Comparison of ENCODE assay signal across 13 cellular contexts in the genomic region with DNA sequence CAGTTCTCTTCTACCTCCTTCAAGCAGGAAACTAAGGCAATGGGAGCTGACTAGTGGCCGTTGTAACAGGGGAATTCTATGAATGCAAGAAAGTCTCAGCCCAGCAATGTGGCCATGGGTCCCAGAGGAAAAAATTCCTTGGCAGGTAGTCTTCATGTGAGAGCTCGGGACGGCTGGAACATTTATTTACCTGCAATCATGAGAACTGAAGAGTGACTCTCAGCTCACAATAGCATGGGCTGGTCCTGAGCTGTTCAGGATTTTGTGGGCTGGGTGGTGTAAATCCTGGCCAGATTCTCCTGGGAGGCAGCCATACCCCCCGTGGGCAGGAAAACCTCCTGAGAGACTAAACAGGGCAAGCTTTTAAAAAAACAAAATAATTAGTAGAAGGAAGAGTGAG.
DNase-seq lines count a peak whose midpoint lies in the region; ATAC-seq and TF ChIP-seq lines count a peak whose summit lies in the region.
"Had no signal": no experiment of that assay in that cellular context is flagged by ENCODE, and none has a peak within 500 bp of the region (broad histone marks: within the 10 kb centered on the region; RNA-seq: fewer than 3 reads in every experiment).

No MANE protein-coding gene starts in this region.

- H3K4me3 Mint-ChIP-seq in MCF 10A (ENCODE audit: unreplicated experiment), result no peak overlapping the region
- H3K4me3 Mint-ChIP-seq: CD14-positive monocyte; CD8-positive, alpha-beta T cell; HFFc6 had no signal

- DNase-seq in breast epithelium (ENCODE audit: low spot score in 2 of 2), result peak in 1 of 2 donors; percentile 67
- DNase-seq in MCF 10A (ENCODE audit: unreplicated experiment), result no peak
- no peak for DNase-seq in left lung
- no peak for DNase-seq in trophoblast cell
- no peak for DNase-seq in PC-9
- DNase-seq in SIG-M5 treated with dmso at 0.1 percent for 504 hours (lab: John Stamatoyannopoulos, UW; ENCODE audit: unreplicated experiment), result no peak
- DNase-seq: CD8-positive, alpha-beta T cell; HCEC 1CT; HFFc6 had no signal

- H3K27ac ChIP-seq in breast epithelium (peak overlapping the region; percentile 52 to 54), left lung (no peak overlapping the region), trophoblast cell (ENCODE audit: low read depth, low read length) (no peak overlapping the region), PC-9 (no peak overlapping the region)
- H3K27ac ChIP-seq: 22Rv1, HL-60 had no signal

- H3K9me2 ChIP-seq in PC-9 (ENCODE audit: insufficient read depth), result no peaks in the 10 kb centered on the region

- H3K4me3 ChIP-seq in breast epithelium (no peak overlapping the region), left lung (no peak overlapping the region), trophoblast cell (ENCODE audit: low read depth, low read length) (no peak overlapping the region), PC-9 (no peak overlapping the region)

- H3F3A ChIP-seq in PC-9 (ENCODE audit: insufficient read depth, low read depth), result no peaks in the 10 kb centered on the region

- WGBS in trophoblast cell (ENCODE audit: extremely low coverage, insufficient coverage, insufficient read length), result no CpG with 5 or more reads among the region's 4 CpGs

- H2BK12ac ChIP-seq in trophoblast cell (ENCODE audit: low read length), result peak overlapping the region; percentile 11

- no peak overlapping the region for H4K8ac ChIP-seq in trophoblast cell (ENCODE audit: low read depth, low read length)

- no peaks in the 10 kb centered on the region for H3K27me3 Mint-ChIP-seq in MCF 10A (ENCODE audit: insufficient read depth, unreplicated experiment)

- no peak overlapping the region for H4K91ac ChIP-seq in trophoblast cell (ENCODE audit: low read depth, low read length)

- BruUV-seq in MCF 10A (replicated peaks; lab: Mats Ljungman, UMichigan) (no TSS peak), PC-9 (replicated peaks; lab: Mats Ljungman, UMichigan) (no TSS peak)

- CTCF ChIA-PET in MCF 10A (lab: Yijun Ruan, JAX), result interaction anchor here (1.1 kb wide), 1 partner anchor 22 kb away, joined by 3 read pairs; no protein-coding TSS in a partner anchor
- CTCF ChIA-PET in PC-9 (lab: Charles Lee), result no interaction called here

- no peaks in the 10 kb centered on the region for H3K79me1 ChIP-seq in trophoblast cell (ENCODE audit: low read length)

- H3K27ac Mint-ChIP-seq in MCF 10A (ENCODE audit: low read depth, unreplicated experiment), result no peak overlapping the region
- H3K27ac Mint-ChIP-seq: CD14-positive monocyte; CD8-positive, alpha-beta T cell; HFFc6 had no signal

- H2AK5ac ChIP-seq in trophoblast cell (ENCODE audit: low read length), result no peak overlapping the region

- H3K4me1 ChIP-seq in breast epithelium, result peaks cover 0 to 5% of the 10 kb centered on the region in 2 donors
- H3K4me1 ChIP-seq in left lung, result no peaks in the 10 kb centered on the region
- peaks cover 11 to 14% of the 10 kb centered on the region in 2 experiments for H3K4me1 ChIP-seq in trophoblast cell (ENCODE audit: control insufficient read depth in 1 of 2, insufficient read depth in 2 of 2, low read length in 2 of 2)
- H3K4me1 ChIP-seq in PC-9 (replicated peaks; ENCODE audit: insufficient read depth), result no peaks in the 10 kb centered on the region

- no peak overlapping the region for H3K4ac ChIP-seq in trophoblast cell (ENCODE audit: low read depth, low read length)

- no peak for TF ChIP-seq POLR2A in breast epithelium (IDR thresholded peaks at IDR 0.05)

- no peak for TF ChIP-seq CTCF in breast epithelium (IDR thresholded peaks at IDR 0.05)
- TF ChIP-seq CTCF in MCF 10A (IDR thresholded peaks at IDR 0.05; ENCODE audit: unreplicated experiment), result no peak
- no peak for TF ChIP-seq CTCF in left lung (IDR thresholded peaks at IDR 0.05)
- no peak for TF ChIP-seq CTCF in PC-9 (conservative IDR thresholded peaks at IDR 0.05)

- H3K23ac ChIP-seq in trophoblast cell (ENCODE audit: low read length), result no peak overlapping the region

- H3K9me3 ChIP-seq in breast epithelium (no peaks in the 10 kb centered on the region), left lung (no peaks in the 10 kb centered on the region), trophoblast cell (ENCODE audit: insufficient read depth, low read depth, low read length) (no peaks in the 10 kb centered on the region), PC-9 (ENCODE audit: insufficient read depth, low read depth) (no peaks in the 10 kb centered on the region)

- H3K36me3 Mint-ChIP-seq in MCF 10A (ENCODE audit: insufficient read depth, unreplicated experiment), result peaks cover 7% of the 10 kb centered on the region
- H3K36me3 Mint-ChIP-seq: CD14-positive monocyte; CD8-positive, alpha-beta T cell had no signal

- intact Hi-C loops in breast epithelium (cut with DNase I; ENCODE audit: low total_unique reads), result no loop called here
- intact Hi-C loops in MCF 10A (cut with micrococcal nuclease), result no loop called here
- intact Hi-C loops in left lung (cut with DNase I), result no loop called here
- intact Hi-C loops in PC-9 (cut with micrococcal nuclease; ENCODE audit: unreplicated experiment), result no loop called here

- no peak overlapping the region for H2BK5ac ChIP-seq in trophoblast cell (ENCODE audit: low read depth, low read length, poor library complexity)

- H3K27me3 ChIP-seq in breast epithelium (no peaks in the 10 kb centered on the region), left lung (no peaks in the 10 kb centered on the region), trophoblast cell (ENCODE audit: insufficient read depth, low read length) (no peaks in the 10 kb centered on the region), PC-9 (ENCODE audit: insufficient read depth, low read depth) (no peaks in the 10 kb centered on the region)

- H3K36me3 ChIP-seq in breast epithelium (no peaks in the 10 kb centered on the region), left lung (no peaks in the 10 kb centered on the region), trophoblast cell (ENCODE audit: control insufficient read depth in 1 of 2, insufficient read depth in 2 of 2, low read length in 2 of 2) (no peaks in the 10 kb centered on the region), PC-9 (ENCODE audit: low read depth) (no peaks in the 10 kb centered on the region)

- H3K4me1 Mint-ChIP-seq in MCF 10A (ENCODE audit: insufficient read depth, unreplicated experiment), result peaks cover 5% of the 10 kb centered on the region
- H3K4me1 Mint-ChIP-seq: CD14-positive monocyte had no signal

- no peaks in the 10 kb centered on the region for H3K9me3 Mint-ChIP-seq in MCF 10A (ENCODE audit: unreplicated experiment)
- H3K9me3 Mint-ChIP-seq: CD8-positive, alpha-beta T cell had no signal

- H2AFZ ChIP-seq in trophoblast cell (ENCODE audit: insufficient read depth, low read length, poor library complexity), result no peak overlapping the region
- no peak overlapping the region for H2AFZ ChIP-seq in PC-9

- peak; percentile 85 for ATAC-seq in left lung
- ATAC-seq in GM19467 (IDR thresholded peaks at IDR 0.05; ENCODE audit: unreplicated experiment), result no peak
- ATAC-seq: CD8-positive, alpha-beta T cell had no signal

- H3K14ac ChIP-seq in trophoblast cell (ENCODE audit: low read length), result no peak overlapping the region

- POLR2A ChIA-PET in MCF 10A (lab: Yijun Ruan, JAX) (interaction anchor here (1.5 kb wide), 1 partner anchor 19 kb away, joined by 3 read pairs; no protein-coding TSS in a partner anchor), PC-9 (lab: Charles Lee; ENCODE audit: unreplicated experiment) (interaction anchor here (0.7 kb wide), 1 partner anchor 13 kb away, joined by 3 read pairs; no protein-coding TSS in a partner anchor)

- no peak overlapping the region for H2BK120ac ChIP-seq in trophoblast cell (ENCODE audit: insufficient read depth, low read length, poor library complexity)

- H3K79me2 ChIP-seq in trophoblast cell (ENCODE audit: control insufficient read depth, insufficient read depth, low read length, poor library complexity) (no peaks in the 10 kb centered on the region), PC-9 (ENCODE audit: low read depth) (no peaks in the 10 kb centered on the region)

- no peaks in the 10 kb centered on the region for H4K20me1 ChIP-seq in PC-9 (ENCODE audit: insufficient read depth)

- no peak overlapping the region for H3K18ac ChIP-seq in trophoblast cell (ENCODE audit: low read length)

- no peak overlapping the region for H4K12ac ChIP-seq in trophoblast cell (ENCODE audit: low read depth, low read length)

- H3K4me2 ChIP-seq in trophoblast cell (ENCODE audit: low read length) (no peak overlapping the region), PC-9 (no peak overlapping the region)

- H3K9ac ChIP-seq in trophoblast cell (ENCODE audit: low read length), result no peak overlapping the region

Comparison
In these comparisons a context has a peak if more than half of its experiments do, and no peak if none do; other contexts are left out.
1. H3K27ac ChIP-seq: peak in breast epithelium (2 of 2); none in left lung (0 of 2), trophoblast cell (single experiment) and PC-9 (single experiment).